ENCODE assay signal across 11 cellular contexts in genomic region chr15:62606376-62607164, GRCh38.
A peak's percentile ranks its signal among the peaks of the same experiment; 100 is the strongest.
DNase-seq lines count a peak whose midpoint lies in the region; ATAC-seq, FAIRE-seq and TF ChIP-seq lines count a peak whose summit lies in the region.
"Had no signal": no experiment of that assay in that cellular context is flagged by ENCODE, and none has a peak within 500 bp of the region (broad histone marks: within the 10 kb centered on the region; RNA-seq: fewer than 3 reads in every experiment).

No MANE protein-coding gene starts in this region.

- H3K9ac ChIP-seq in astrocyte (ENCODE audit: low read length) = peak overlapping the region; percentile 49

- H3K9me3 ChIP-seq in astrocyte (ENCODE audit: insufficient read depth, low read depth, low read length) = peaks cover 6% of the 10 kb centered on the region
- H3K9me3 ChIP-seq in transverse colon = no peaks in the 10 kb centered on the region

- H3K27me3 Mint-ChIP-seq in astrocyte (ENCODE audit: low read depth, unreplicated experiment) = no peaks in the 10 kb centered on the region

- peak overlapping the region; percentile 85 for H3K27ac Mint-ChIP-seq in astrocyte (ENCODE audit: unreplicated experiment)

- H2AFZ ChIP-seq in astrocyte (ENCODE audit: low read depth, low read length) = no peak overlapping the region

- H3K27ac ChIP-seq in astrocyte (ENCODE audit: low read depth, low read length) (peak overlapping the region; percentile 66), transverse colon (peak overlapping the region in 3 of 4 donors; percentile 5 to 42 (median 14))

- no peak for TF ChIP-seq EP300 in transverse colon (IDR thresholded peaks at IDR 0.05; ENCODE audit: low read depth)

- no peak for TF ChIP-seq CTCF in astrocyte (IDR thresholded peaks at IDR 0.05; ENCODE audit: insufficient read depth, low read depth, low read length)
- TF ChIP-seq CTCF in transverse colon (IDR thresholded peaks at IDR 0.05) = no peak

- H3K9me3 Mint-ChIP-seq in astrocyte (ENCODE audit: unreplicated experiment) = peaks cover 3% of the 10 kb centered on the region

- H3K27me3 ChIP-seq in astrocyte (ENCODE audit: insufficient read depth, low read length) = no peaks in the 10 kb centered on the region
- H3K27me3 ChIP-seq in transverse colon = no peaks in the 10 kb centered on the region

- in situ Hi-C loops in transverse colon (cut with MboI; ENCODE audit: low pct_ligation_motif_present in 1 of 4, low pct_unique_long_range_greater_than_20kb in 1 of 4, low sequenced_read_pairs in 3 of 4) = no loop called here

- peak; percentile 99 for FAIRE-seq in astrocyte (lab: Jason Lieb, UNC)
- FAIRE-seq: GM19239, TTC549 had no signal

- H3K4me1 Mint-ChIP-seq in astrocyte (ENCODE audit: low read depth, unreplicated experiment) = peaks cover 26% of the 10 kb centered on the region

- ATAC-seq in left cardiac atrium (peak; percentile 17 to 80), GM21529 (IDR thresholded peaks at IDR 0.05; ENCODE audit: unreplicated experiment) (no peak), HG03159 (IDR thresholded peaks at IDR 0.05; ENCODE audit: unreplicated experiment) (no peak)

- peaks cover 14% of the 10 kb centered on the region for H3K4me1 ChIP-seq in astrocyte (ENCODE audit: insufficient read depth, low read length)
- peaks cover 12 to 31% (median 24%) of the 10 kb centered on the region in 4 donors for H3K4me1 ChIP-seq in transverse colon

- intact Hi-C loops in left cardiac atrium (cut with DNase I) = no loop called here
- intact Hi-C loops in transverse colon (cut with DNase I; ENCODE audit: low total_unique reads) = no loop called here

- peak overlapping the region; percentile 34 for H3K4me2 ChIP-seq in astrocyte (ENCODE audit: low read length)

- no peak overlapping the region for H3K4me3 Mint-ChIP-seq in astrocyte (ENCODE audit: unreplicated experiment)

- no peak for TF ChIP-seq POLR2A in transverse colon (IDR thresholded peaks at IDR 0.05)

- DNase-seq in HK-2 (ENCODE audit: unreplicated experiment) = peak; percentile 31
- DNase-seq in astrocyte (ENCODE audit: low read depth) = peak; percentile 100
- no peak for DNase-seq in left cardiac atrium
- DNase-seq in transverse colon = no peak
- no peak for DNase-seq in NCI-H2029 treated with DMSO at 0.1 percent for 48 hours (lab: John Stamatoyannopoulos, UW)
- DNase-seq: effector CD8-positive, alpha-beta T cell; Karpas-422 had no signal

- 83% methylated on average over 3 to 14 of the region's 14 CpGs for WGBS in transverse colon (ENCODE audit: low coverage in 1 of 2), 2 donors

- H3K79me2 ChIP-seq in astrocyte (ENCODE audit: insufficient read depth, low read length) = no peaks in the 10 kb centered on the region

- peaks cover 2% of the 10 kb centered on the region for H3K36me3 Mint-ChIP-seq in astrocyte (ENCODE audit: low read depth, unreplicated experiment)

- H3K4me3 ChIP-seq in astrocyte (ENCODE audit: insufficient read depth, low read depth, low read length) = no peak overlapping the region
- H3K4me3 ChIP-seq in transverse colon = no peak overlapping the region

- H3K36me3 ChIP-seq in astrocyte (ENCODE audit: insufficient read depth, low read length) (no peaks in the 10 kb centered on the region), transverse colon (no peaks in the 10 kb centered on the region)

- H4K20me1 ChIP-seq in astrocyte (ENCODE audit: insufficient read depth, low read length) = no peaks in the 10 kb centered on the region

Comparison
In these comparisons a context has a peak if more than half of its experiments do, and no peak if none do; other contexts are left out.
1. DNase-seq: peak in HK-2 (single experiment) and astrocyte (single experiment); none in left cardiac atrium (single experiment), transverse colon (single experiment) and NCI-H2029 treated with DMSO at 0.1 percent for 48 hours (single experiment).
2. ATAC-seq: peak in left cardiac atrium (2 of 2); none in GM21529 (single experiment) and HG03159 (single experiment).